In genomic region chr20:45780159-45780558, GRCh38 we compare ENCODE assay signal across 13 cellular contexts. TPM values are rescaled to one million over a fixed set of nuclear protein-coding genes. Genes with fewer than 3 reads are reported as not detected.
A peak's percentile ranks its signal among the peaks of the same experiment; 100 is the strongest.
DNase-seq lines count a peak whose midpoint lies in the region; ATAC-seq and TF ChIP-seq lines count a peak whose summit lies in the region.
"Had no signal": no experiment of that assay in that cellular context is flagged by ENCODE, and none has a peak within 500 bp of the region (broad histone marks: within the 10 kb centered on the region; RNA-seq: fewer than 3 reads in every experiment).

No MANE protein-coding gene starts in this region.

- no TSS peak for BruUV-seq in HCT116 (replicated peaks; lab: Mats Ljungman, UMichigan)

- DNase-seq in HCT116 (ENCODE audit: low read depth, low spot score) (no peak), ascending aorta (ENCODE audit: low spot score in 2 of 2) (no peak), left lung (no peak), thoracic aorta (ENCODE audit: low spot score) (no peak), NCI-H524 (lab: John Stamatoyannopoulos, UW) (no peak), globus pallidus (ENCODE audit: low spot score) (no peak), DMS79 (lab: John Stamatoyannopoulos, UW) (no peak)
- no peak for DNase-seq in activated CD4-positive, alpha-beta T cell treated with anti-CD3 and anti-CD28 coated beads, Interleukin-2, amount 50 U/mL, for 1 hour
- DNase-seq: activated CD4-positive, alpha-beta T cell treated with anti-CD3 and anti-CD28 coated beads for 48 hours; C1 segment of cervical spinal cord; effector CD8-positive, alpha-beta T cell; H7 had no signal

- no peaks in the 10 kb centered on the region for H3K9me2 ChIP-seq in HCT116 (ENCODE audit: insufficient read depth)

- intact Hi-C loops in HCT116 (cut with micrococcal nuclease), result no loop called here
- intact Hi-C loops in ascending aorta (cut with DNase I), result loop anchor here (1.0 kb wide), 1 partner anchor 11 kb away; the partner anchor contains the start of genes DNTTIP1 and WFDC3
- intact Hi-C loops in left lung (cut with DNase I), result no loop called here

- POLR2A ChIA-PET in HCT116 (lab: Charles Lee), result interaction anchor here (0.7 to 1.8 kb wide), 6 partner anchors 9 to 883 kb away, joined by 3 to 6 read pairs (median 4); partner anchors contain the start of genes DNTTIP1, SDC4 and WFDC3

- no peak for ATAC-seq in HCT116
- ATAC-seq in left lung, result no peak
- ATAC-seq in thoracic aorta (ENCODE audit: insufficient number of reproducible peaks, low FRiP score, low read depth), result no peak

- CTCF ChIA-PET in HCT116 (lab: Charles Lee), result interaction anchor here (1.1 to 2.7 kb wide), 2 partner anchors 9 to 468 kb away, joined by 4 to 23 read pairs; no protein-coding TSS in a partner anchor

- TF ChIP-seq CTCF in HCT116 (IDR thresholded peaks at IDR 0.05 in 2 of 3, conservative IDR thresholded peaks at IDR 0.05 in 1 of 3; ENCODE audit: borderline replicate concordance in 1 of 3, insufficient read depth in 1 of 3, low read depth in 2 of 3, low read length in 2 of 3) (no peak), ascending aorta (IDR thresholded peaks at IDR 0.05) (no peak), left lung (IDR thresholded peaks at IDR 0.05) (no peak), thoracic aorta (IDR thresholded peaks at IDR 0.05) (no peak)

- H3K36me3 ChIP-seq in HCT116 (ENCODE audit: control insufficient read depth in 1 of 2, insufficient read depth in 2 of 2, low read length in 2 of 2) (no peaks in the 10 kb centered on the region), ascending aorta (no peaks in the 10 kb centered on the region), left lung (no peaks in the 10 kb centered on the region), thoracic aorta (no peaks in the 10 kb centered on the region)

- H3K27ac ChIP-seq in HCT116 (ENCODE audit: low read depth, low read length), result peak overlapping the region; percentile 90
- peak overlapping the region; percentile 91 to 92 for H3K27ac ChIP-seq in ascending aorta
- peak overlapping the region; percentile 76 to 83 for H3K27ac ChIP-seq in left lung
- H3K27ac ChIP-seq in thoracic aorta, result peak overlapping the region; percentile 96 to 98

- H3K27me3 ChIP-seq in HCT116 (ENCODE audit: insufficient read depth, low read length) (no peaks in the 10 kb centered on the region; the same call in 1 of the 2 replicates), ascending aorta (no peaks in the 10 kb centered on the region), left lung (no peaks in the 10 kb centered on the region), thoracic aorta (replicated peaks; ENCODE audit: insufficient read depth) (no peaks in the 10 kb centered on the region)

- TF ChIP-seq POLR2A in HCT116 (IDR thresholded peaks at IDR 0.05; ENCODE audit: borderline replicate concordance, extremely low read depth, insufficient read depth, insufficient read length), result no peak

- no peak overlapping the region for H2AFZ ChIP-seq in HCT116 (ENCODE audit: low read depth, low read length, poor library complexity, severe bottlenecking)

- no peaks in the 10 kb centered on the region for H4K20me1 ChIP-seq in HCT116 (ENCODE audit: insufficient read depth)

- peak overlapping the region; percentile 25; the same call in 1 of the 2 replicates for H3K9ac ChIP-seq in HCT116 (ENCODE audit: low read length)

- H3K4me1 ChIP-seq in HCT116 (ENCODE audit: control insufficient read depth in 1 of 2, insufficient read depth in 2 of 2, low read length in 2 of 2) (peaks cover 63 to 80% of the 10 kb centered on the region in 2 experiments), ascending aorta (peaks cover 26 to 46% of the 10 kb centered on the region in 2 donors), left lung (peaks cover 35 to 41% of the 10 kb centered on the region in 2 donors), thoracic aorta (ENCODE audit: control insufficient read depth in 1 of 2, low read depth in 2 of 2) (peaks cover 37 to 63% of the 10 kb centered on the region in 2 donors)

- peak overlapping the region in 1 of 2 experiments; percentile 15; a peak in 1 of 4 replicates for H3K4me3 ChIP-seq in HCT116 (replicated peaks in 1 of 2; ENCODE audit: low read depth in 1 of 2, low read length in 2 of 2)
- no peak overlapping the region for H3K4me3 ChIP-seq in ascending aorta
- no peak overlapping the region for H3K4me3 ChIP-seq in left lung
- no peak overlapping the region for H3K4me3 ChIP-seq in thoracic aorta

- peak overlapping the region; percentile 70 for H3K4me2 ChIP-seq in HCT116 (ENCODE audit: low read length)

- no peaks in the 10 kb centered on the region for H3K9me3 ChIP-seq in HCT116 (ENCODE audit: control insufficient read depth in 1 of 2, insufficient read depth in 1 of 2, low read depth in 1 of 2, low read length in 2 of 2)
- no peaks in the 10 kb centered on the region for H3K9me3 ChIP-seq in ascending aorta
- H3K9me3 ChIP-seq in left lung, result no peaks in the 10 kb centered on the region
- H3K9me3 ChIP-seq in thoracic aorta, result no peaks in the 10 kb centered on the region

- RAD21 ChIA-PET in HCT116 (lab: Charles Lee; ENCODE audit: low non-redundant PET in 1 of 2, low total read pairs in 2 of 2, uncharacterized antibody in 2 of 2, unreplicated experiment in 2 of 2), result interaction anchor here in 1 of 2 experiments (1.4 kb wide), 1 partner anchor 9 kb away, joined by 4 read pairs; no protein-coding TSS in a partner anchor

- no peaks in the 10 kb centered on the region for H3K79me2 ChIP-seq in HCT116 (ENCODE audit: insufficient read depth, low read length)

- TF ChIP-seq RAD21 in HCT116 (IDR thresholded peaks at IDR 0.05; ENCODE audit: low read depth), result no peak

TF ChIP-seq in HCT116, 20 proteins besides CTCF, POLR2A, EP300 and RAD21:
- TF ChIP-seq ZBTB33 (IDR thresholded peaks at IDR 0.05; ENCODE audit: extremely low read depth, insufficient replicate concordance, low read length) (no peak), POLR2AphosphoS5 (IDR thresholded peaks at IDR 0.05; ENCODE audit: low read depth, low read length) (no peak), REST (IDR thresholded peaks at IDR 0.05; ENCODE audit: low read depth) (no peak), ATF3 (IDR thresholded peaks at IDR 0.05) (no peak)

RNA-seq across cellular contexts. Expression of gene WFDC3, which starts 11.5 kb away (rescaled TPM):
- total RNA-seq in HCT116 (2021; ENCODE audit: unreplicated experiment) (4.7 TPM), ascending aorta (not detected), left lung (1 to 10 TPM; 5.2 to 5.7 TPM), thoracic aorta (not detected)
- polyA plus RNA-seq in HCT116 (2012), result 9.4 and 12.7 TPM in 2 replicates
- total RNA-seq: activated T-helper 1 cell treated with anti-CD3 and anti-CD28 coated beads, Interleukin-12 subunit alpha, Interleukin-12 subunit beta, Interleukin-2, Interleukin-4 antibody, amounts not matched to agents 30 ng/mL and 10 ng/mL and 1 ng/mL, durations not matched to agents 14 hours and 24 hours and 36 hours; H7 had no signal

RNA-seq across cellular contexts. Expression of gene DNTTIP1, which starts 11.6 kb away (rescaled TPM):
- total RNA-seq in HCT116 (2021; ENCODE audit: unreplicated experiment) (61.0 TPM), ascending aorta (4.6 TPM), left lung (10 to 100 TPM; 22.6 to 38.5 TPM), thoracic aorta (10 to 100 TPM; 15.3 to 31.4 TPM)
- polyA plus RNA-seq in HCT116 (2012), result 116 and 151 TPM in 2 replicates

RNA-seq across cellular contexts. Expression of gene UBE2C, which starts 32.3 kb away (rescaled TPM):
- total RNA-seq in HCT116 (2021; ENCODE audit: unreplicated experiment) (205 TPM), ascending aorta (not detected), left lung (10 to 100 TPM in 1 of 2 donors, 1 to 10 TPM in 1; 5.9 to 17.1 TPM), thoracic aorta (not detected)
- polyA plus RNA-seq in HCT116 (2012), result 231 and 356 TPM in 2 replicates

RNA-seq across cellular contexts. Expression of gene TNNC2, which starts 47.0 kb away (rescaled TPM):
- total RNA-seq in HCT116 (2021; ENCODE audit: unreplicated experiment), result not detected
- polyA plus RNA-seq in HCT116 (2012), result 0.09 and 0.52 TPM in 2 replicates
- total RNA-seq in ascending aorta, result not detected
- total RNA-seq in left lung, result under 1 TPM; 0.42 to 0.61 TPM
- total RNA-seq in thoracic aorta, result not detected
- total RNA-seq: activated T-helper 1 cell treated with anti-CD3 and anti-CD28 coated beads, Interleukin-12 subunit alpha, Interleukin-12 subunit beta, Interleukin-2, Interleukin-4 antibody, amounts not matched to agents 30 ng/mL and 10 ng/mL and 1 ng/mL, durations not matched to agents 14 hours and 24 hours and 36 hours had no signal

RNA-seq across cellular contexts. Expression of gene SNX21, which starts 53.4 kb away (rescaled TPM):
- total RNA-seq in HCT116 (2021; ENCODE audit: unreplicated experiment) (11.9 TPM), ascending aorta (182 TPM), left lung (10 to 100 TPM; 23.9 to 26.3 TPM), thoracic aorta (100 to 1,000 TPM in 1 of 2 donors, 10 to 100 TPM in 1; 78.2 to 133 TPM)
- polyA plus RNA-seq in HCT116 (2012), result 9.4 and 9.8 TPM in 2 replicates

Comparison
In these comparisons a context has a peak if more than half of its experiments do, and no peak if none do; other contexts are left out.
1. RNA of gene UBE2C, which starts 32.3 kb away (total RNA-seq): 205 TPM in HCT116 (single experiment); 5.9 to 17.1 TPM in left lung, not detected in ascending aorta (single experiment) and not detected in thoracic aorta; every median in the first group is over 10 times any median in the second.
2. Peak in every context shown above with its lines, with median percentiles within 50 percentile points of each other: H3K27ac ChIP-seq.